ENCODE assay signal across 11 cellular contexts in the genomic region with DNA sequence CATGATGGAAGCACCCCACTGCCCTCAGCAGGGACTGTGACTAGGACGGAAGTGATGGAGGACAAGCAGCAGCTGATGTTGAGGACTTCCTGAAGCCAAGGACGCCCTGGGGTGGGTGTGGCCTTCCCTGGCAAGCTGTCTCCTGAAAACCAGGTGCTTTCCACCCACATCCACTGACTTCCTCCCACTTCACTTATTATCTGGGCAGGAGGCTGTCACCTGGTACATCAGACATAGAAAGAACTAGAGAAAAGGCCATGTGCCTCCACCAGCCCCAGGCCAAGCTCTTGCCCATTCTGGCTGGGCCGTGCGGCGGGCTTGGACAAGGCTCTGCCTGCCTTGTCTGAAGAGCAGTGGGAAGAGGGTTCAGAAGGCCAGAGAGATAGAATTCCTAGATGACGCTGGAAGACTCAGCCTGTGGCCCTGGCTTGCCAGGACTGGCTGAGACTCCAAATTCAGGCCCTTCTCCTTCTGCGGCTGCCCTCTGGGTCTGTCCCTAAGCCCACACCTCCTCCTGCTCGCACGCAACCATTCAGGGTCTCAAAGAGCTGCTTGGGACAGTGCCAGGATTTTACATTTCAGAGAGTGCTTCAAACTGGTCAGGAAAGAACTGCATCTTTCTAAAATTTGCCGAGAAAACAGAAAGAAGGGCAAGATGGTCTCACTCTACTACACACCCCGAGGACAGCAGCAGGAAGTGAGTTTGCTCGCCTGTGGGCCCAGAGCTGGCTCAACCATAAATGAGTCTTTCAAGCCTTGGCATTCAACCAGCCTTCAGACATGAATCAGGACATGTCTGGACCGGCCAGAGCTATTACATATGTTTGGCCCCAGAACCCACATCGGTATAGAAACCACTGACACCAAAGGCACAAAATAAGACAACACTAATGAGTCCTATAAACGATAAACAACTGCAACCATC. TPM values are rescaled to one million over a fixed set of nuclear protein-coding genes. Genes with fewer than 3 reads are reported as not detected.
A peak's percentile ranks its signal among the peaks of the same experiment; 100 is the strongest.
DNase-seq lines count a peak whose midpoint lies in the region; ATAC-seq and TF ChIP-seq lines count a peak whose summit lies in the region.
"Had no signal": no experiment of that assay in that cellular context is flagged by ENCODE, and none has a peak within 500 bp of the region (broad histone marks: within the 10 kb centered on the region; RNA-seq: fewer than 3 reads in every experiment).

No MANE protein-coding gene starts in this region.

- peaks cover 0 to 100% (median 69%) of the 10 kb centered on the region in 6 donors for H3K36me3 ChIP-seq in spleen

- H3K9me3 ChIP-seq in spleen = no peaks in the 10 kb centered on the region

- 54 to 76% (median 69%) methylated on average over 15 of the region's 15 CpGs for WGBS in spleen, 5 donors

- DNase-seq in NCI-H1417 (lab: John Stamatoyannopoulos, UW) = peak in 2 of 3 experiments; percentile 8
- DNase-seq in NCI-H1417 treated with DMSO at 0.1 percent for 48 hours (lab: John Stamatoyannopoulos, UW) = no peak
- DNase-seq in RWPE1 (ENCODE audit: low spot score) = peak; percentile 84
- peak; percentile 96 to 98 for DNase-seq in foreskin keratinocyte
- DNase-seq in spleen = no peak
- DNase-seq in HK-2 (ENCODE audit: unreplicated experiment) = no peak
- DNase-seq in LoVo (ENCODE audit: low spot score) = no peak

- ATAC-seq in foreskin keratinocyte (peak; percentile 90), GM19328 (IDR thresholded peaks at IDR 0.05; ENCODE audit: unreplicated experiment) (no peak)

- TF ChIP-seq POLR2A in spleen (IDR thresholded peaks at IDR 0.05) = no peak

- no peak overlapping the region for H3K4me3 ChIP-seq in spleen

- intact Hi-C loops in spleen (cut with DNase I; ENCODE audit: low total_unique reads) = no loop called here

- POLR2A ChIA-PET in RWPE1 (lab: Yijun Ruan, JAX; ENCODE audit: low non-redundant PET) = interaction anchor here (1.5 to 2.4 kb wide), 2 partner anchors 11 to 14 kb away, joined by 4 to 28 read pairs; a partner anchor contains a TSS

- TF ChIP-seq CTCF in RWPE1 (conservative IDR thresholded peaks at IDR 0.05; ENCODE audit: low read depth) (no peak), foreskin keratinocyte (conservative IDR thresholded peaks at IDR 0.05) (no peak), spleen (IDR thresholded peaks at IDR 0.05 in 8 of 11, conservative IDR thresholded peaks at IDR 0.05 in 3 of 11) (no peak)

- H3K4me1 ChIP-seq in foreskin keratinocyte (peaks cover 19% of the 10 kb centered on the region), spleen (peaks cover 5 to 63% (median 29%) of the 10 kb centered on the region in 6 donors)

- H3K27me3 ChIP-seq in foreskin keratinocyte (no peaks in the 10 kb centered on the region), spleen (replicated peaks in 1 of 7) (no peaks in the 10 kb centered on the region)

- H3K27ac ChIP-seq in RWPE1 = peak overlapping the region; percentile 99
- H3K27ac ChIP-seq in foreskin keratinocyte = peak overlapping the region; percentile 66
- peak overlapping the region; percentile 32 to 81 (median 75) for H3K27ac ChIP-seq in spleen
- H3K27ac ChIP-seq: 22Rv1 had no signal

- CTCF ChIA-PET in RWPE1 (lab: Yijun Ruan, JAX) = interaction anchor here (0.6 kb wide), 1 partner anchor 190 kb away, joined by 4 read pairs; no protein-coding TSS in a partner anchor

RNA-seq across cellular contexts. Expression of a gene that starts 13.3 kb away (rescaled TPM):
- total RNA-seq in foreskin keratinocyte (53.5 and 55.5 TPM in 2 replicates), spleen (100 to 1,000 TPM in 2 of 7 donors, 10 to 100 TPM in 5; 62.5 to 137 (median 88.7) TPM)
- polyA plus RNA-seq in foreskin keratinocyte (42.3 and 43.4 TPM in 2 replicates), spleen (10 to 100 TPM; 13.3 to 26.5 (median 15.5) TPM)

RNA-seq across cellular contexts. Expression of a gene that starts 13.7 kb away (rescaled TPM):
- total RNA-seq in foreskin keratinocyte (9.5 and 10.0 TPM in 2 replicates), spleen (10 to 100 TPM in 5 of 7 donors, 1 to 10 TPM in 2; 6.9 to 17.4 (median 10.8) TPM)
- polyA plus RNA-seq in foreskin keratinocyte (9.5 and 10.9 TPM in 2 replicates), spleen (10 to 100 TPM in 1 of 3 donors, 1 to 10 TPM in 2; 4.7 to 10.2 (median 6.1) TPM)

RNA-seq across cellular contexts. Expression of a gene that starts 31.9 kb away (rescaled TPM):
- total RNA-seq in foreskin keratinocyte (not detected in 2 replicates), spleen (under 1 TPM in 2 of 7 donors, not detected in 5; 0.23 to 0.33 TPM)
- polyA plus RNA-seq in foreskin keratinocyte (0.03 TPM in 1 of 2 replicates, not detected in the other), spleen (under 1 TPM in 1 of 3 donors, not detected in 2; 0.03 TPM)
- total RNA-seq: mononuclear cell, NCI-H460 had no signal

Comparison
In these comparisons a context has a peak if more than half of its experiments do, and no peak if none do; other contexts are left out.
1. DNase-seq: peak in NCI-H1417 (2 of 3), RWPE1 (single experiment) and foreskin keratinocyte (2 of 2); none in NCI-H1417 treated with DMSO at 0.1 percent for 48 hours (single experiment), spleen (single experiment), HK-2 (single experiment) and LoVo (single experiment).
2. Peak in every context shown above with its lines, with median percentiles within 50 percentile points of each other: H3K27ac ChIP-seq.